In genomic region chr17:61235001-61235820, GRCh38 we compare ENCODE assay signal across 16 cellular contexts.
DNase-seq lines count a peak whose midpoint lies in the region; ATAC-seq and TF ChIP-seq lines count a peak whose summit lies in the region.
"Had no signal": no experiment of that assay in that cellular context is flagged by ENCODE, and none has a peak within 500 bp of the region (broad histone marks: within the 10 kb centered on the region; RNA-seq: fewer than 3 reads in every experiment).

No MANE protein-coding gene starts in this region.

- peaks cover 11% of the 10 kb centered on the region for H3K9me3 Mint-ChIP-seq in type B pancreatic cell
- no peaks in the 10 kb centered on the region for H3K9me3 Mint-ChIP-seq in naive thymus-derived CD8-positive, alpha-beta T cell
- H3K9me3 Mint-ChIP-seq: CD4-positive, alpha-beta T cell; naive thymus-derived CD4-positive, alpha-beta T cell had no signal

- peak overlapping the region; percentile 48 for H3K27ac Mint-ChIP-seq in type B pancreatic cell
- H3K27ac Mint-ChIP-seq in naive thymus-derived CD8-positive, alpha-beta T cell, result no peak overlapping the region
- H3K27ac Mint-ChIP-seq: CD4-positive, alpha-beta T cell had no signal

- peaks cover 57% of the 10 kb centered on the region for H3K4me1 Mint-ChIP-seq in type B pancreatic cell (ENCODE audit: unreplicated experiment)
- peaks cover 0 to 5% (median 2%) of the 10 kb centered on the region in 4 donors for H3K4me1 Mint-ChIP-seq in naive thymus-derived CD8-positive, alpha-beta T cell

- DNase-seq in NCI-H2171 treated with DMSO at 0.1 percent for 48 hours (lab: John Stamatoyannopoulos, UW) (peak; percentile 57), NCI-H2171 (lab: John Stamatoyannopoulos, UW) (no peak), caudate nucleus (lab: John Stamatoyannopoulos, UW) (no peak), type B pancreatic cell (ENCODE audit: extremely low spot score, unreplicated experiment) (no peak), AG20443 (ENCODE audit: low spot score) (no peak)
- DNase-seq in naive thymus-derived CD8-positive, alpha-beta T cell, result no peak
- DNase-seq: CD4-positive, alpha-beta T cell; esophagus squamous epithelium; H7; left colon; naive thymus-derived CD4-positive, alpha-beta T cell; NCI-H2029 treated with DMSO at 0.1 percent for 48 hours; stimulated activated CD4-positive, alpha-beta T cell treated with anti-CD3 and anti-CD28 coated beads, Interleukin-2, amount 100 ng/mL, for 24 hours had no signal

- no peak overlapping the region for H3K4me3 ChIP-seq in mesodermal cell (ENCODE audit: extremely low read depth, insufficient read depth, low read length, poor library complexity, severe bottlenecking)
- H3K4me3 ChIP-seq: esophagus squamous epithelium, thoracic aorta had no signal

- H3K27me3 Mint-ChIP-seq in type B pancreatic cell, result no peaks in the 10 kb centered on the region
- no peaks in the 10 kb centered on the region for H3K27me3 Mint-ChIP-seq in naive thymus-derived CD8-positive, alpha-beta T cell
- H3K27me3 Mint-ChIP-seq: CD4-positive, alpha-beta T cell; naive thymus-derived CD4-positive, alpha-beta T cell had no signal

- ATAC-seq in naive thymus-derived CD8-positive, alpha-beta T cell, result no peak
- ATAC-seq in GM19023 (IDR thresholded peaks at IDR 0.05; ENCODE audit: unreplicated experiment), result no peak
- ATAC-seq: naive thymus-derived CD4-positive, alpha-beta T cell had no signal

- no peaks in the 10 kb centered on the region for H3K36me3 ChIP-seq in mesodermal cell (ENCODE audit: control insufficient read depth, insufficient read depth, low read length)
- H3K36me3 ChIP-seq: esophagus squamous epithelium, thoracic aorta had no signal

- peaks cover 5% of the 10 kb centered on the region for H3K36me3 Mint-ChIP-seq in type B pancreatic cell
- H3K36me3 Mint-ChIP-seq in naive thymus-derived CD8-positive, alpha-beta T cell, result no peaks in the 10 kb centered on the region

- H3K4me3 Mint-ChIP-seq in type B pancreatic cell, result peak overlapping the region; percentile 59
- H3K4me3 Mint-ChIP-seq in naive thymus-derived CD8-positive, alpha-beta T cell, result no peak overlapping the region
- H3K4me3 Mint-ChIP-seq: CD4-positive, alpha-beta T cell; naive thymus-derived CD4-positive, alpha-beta T cell had no signal

- no peak for TF ChIP-seq CTCF in type B pancreatic cell (conservative IDR thresholded peaks at IDR 0.05)

- 71 to 72% methylated on average over 10 to 12 of the region's 15 CpGs for WGBS in mesodermal cell (ENCODE audit: insufficient coverage in 2 of 2), 2 experiments

- POLR2A ChIA-PET in naive thymus-derived CD8-positive, alpha-beta T cell (lab: Charles Lee), result no interaction called here

- H3K27ac ChIP-seq in caudate nucleus (ENCODE audit: low read depth, low read length) (peak overlapping the region; percentile 50), mesodermal cell (ENCODE audit: low read depth, low read length, severe bottlenecking) (peak overlapping the region; percentile 69)
- H3K27ac ChIP-seq: thoracic aorta had no signal

- peaks cover 12% of the 10 kb centered on the region for H3K4me1 ChIP-seq in mesodermal cell (ENCODE audit: control insufficient read depth, insufficient read depth, low read length, poor library complexity, severe bottlenecking)

- H3K9me3 ChIP-seq in mesodermal cell (ENCODE audit: control insufficient read depth, low read length), result no peaks in the 10 kb centered on the region
- H3K9me3 ChIP-seq: esophagus squamous epithelium, thoracic aorta had no signal
